In genomic region chr12:32583535-32583934, GRCh38 we compare ENCODE assay signal across 1 cellular context.
TF ChIP-seq lines count a peak whose summit lies in the region.

No MANE protein-coding gene starts in this region.

TF ChIP-seq in GM23338, 12 proteins besides CTCF, POLR2A, EP300 and RAD21 (continued from another document):
- TF ChIP-seq ZNF462 (CRISPR knock-in tag; IDR thresholded peaks at IDR 0.05) = no peak
- TF ChIP-seq REST (IDR thresholded peaks at IDR 0.05; ENCODE audit: unreplicated experiment) = no peak
- TF ChIP-seq EZH2 (IDR thresholded peaks at IDR 0.05; ENCODE audit: low read depth, unreplicated experiment) = no peak
- TF ChIP-seq ZNF331 (CRISPR knock-in tag; IDR thresholded peaks at IDR 0.05; ENCODE audit: low read depth) = no peak
- no peak for TF ChIP-seq JUNB (IDR thresholded peaks at IDR 0.05; ENCODE audit: unreplicated experiment)
- no peak for TF ChIP-seq CREB1 (CRISPR knock-in tag; IDR thresholded peaks at IDR 0.05; ENCODE audit: low read depth)
- no peak for TF ChIP-seq POLR2AphosphoS5 (IDR thresholded peaks at IDR 0.05; ENCODE audit: low read depth)
- no peak for TF ChIP-seq NANOG (IDR thresholded peaks at IDR 0.05; ENCODE audit: borderline replicate concordance)
